Comparison of ENCODE assay signal across 9 cellular contexts in the genomic region with DNA sequence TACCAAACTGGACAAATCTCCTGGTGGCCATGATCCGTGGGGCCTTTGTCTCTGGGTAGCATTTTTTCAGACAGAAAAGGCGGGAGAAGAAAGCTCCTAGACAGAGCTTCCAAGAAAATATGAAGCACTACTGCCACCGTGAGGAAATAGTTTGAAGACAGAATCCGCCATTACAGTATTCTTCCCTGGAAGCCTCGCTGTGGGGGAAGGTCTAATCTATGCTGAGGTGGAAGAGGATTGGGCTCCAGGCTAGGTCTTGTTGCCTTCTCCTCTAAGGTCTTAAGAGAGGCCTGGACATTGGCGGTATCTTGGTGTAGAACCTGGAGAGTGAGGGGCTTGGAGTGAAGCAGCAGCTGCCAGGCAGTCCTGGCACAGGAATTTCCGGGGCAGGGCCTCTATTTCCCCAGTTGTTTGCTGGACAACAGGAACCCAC.
DNase-seq lines count a peak whose midpoint lies in the region; ATAC-seq, FAIRE-seq and TF ChIP-seq lines count a peak whose summit lies in the region.
"Had no signal": no experiment of that assay in that cellular context is flagged by ENCODE, and none has a peak within 500 bp of the region (broad histone marks: within the 10 kb centered on the region; RNA-seq: fewer than 3 reads in every experiment).

No MANE protein-coding gene starts in this region.

- H3K36me3 ChIP-seq in GM23338 (ENCODE audit: insufficient read depth), result peaks cover 19% of the 10 kb centered on the region; the same call in 1 of the 2 replicates

- H4K20me1 ChIP-seq in GM23338 (replicated peaks; ENCODE audit: insufficient read depth), result no peaks in the 10 kb centered on the region

- DNase-seq in Daoy (ENCODE audit: low read depth) (peak; percentile 4), GM23338 (ENCODE audit: low spot score) (peak; percentile 8), mucosa of gallbladder (ENCODE audit: low spot score) (peak; percentile 82), SKM-1 (lab: John Stamatoyannopoulos, UW; ENCODE audit: unreplicated experiment) (no peak), occipital lobe (lab: John Stamatoyannopoulos, UW) (no peak), GM12891 (ENCODE audit: insufficient read length, low spot score) (no peak)
- peak; percentile 67 for DNase-seq in activated T-cell treated with anti-CD3 and anti-CD28 coated beads, Interleukin-2, amount 50 U/mL, for 24 hours
- no peak for DNase-seq in activated naive CD4-positive, alpha-beta T cell treated with anti-CD3 and anti-CD28 coated beads, Interleukin-2, amount 50 U/mL, for 72 hours (ENCODE audit: low spot score in 2 of 2)

- no peak for FAIRE-seq in GM12891 (lab: Jason Lieb, UNC)

- no peak overlapping the region for H3K4me3 Mint-ChIP-seq in GM23338
- H3K4me3 Mint-ChIP-seq in activated T-cell treated with anti-CD3 and anti-CD28 coated beads, Interleukin-2, amount 50 U/mL, for 24 hours, result peak overlapping the region; percentile 77

- peaks cover 4% of the 10 kb centered on the region; the same call in 1 of the 3 replicates for H3K4me1 Mint-ChIP-seq in GM23338
- H3K4me1 Mint-ChIP-seq in activated T-cell treated with anti-CD3 and anti-CD28 coated beads, Interleukin-2, amount 50 U/mL, for 24 hours (ENCODE audit: low read depth), result peaks cover 22% of the 10 kb centered on the region

- H3K9me2 ChIP-seq in GM23338 (ENCODE audit: insufficient read depth), result no peaks in the 10 kb centered on the region

- TF ChIP-seq CTCF in GM23338 (conservative IDR thresholded peaks at IDR 0.05; ENCODE audit: low read depth in 2 of 2), result 0 out of 4 replicates have a peak, but pooled peaks of 1 of the 2 experiments have one; percentile 6

- H3K36me3 Mint-ChIP-seq in GM23338 (ENCODE audit: low read depth), result peaks cover 82% of the 10 kb centered on the region
- H3K36me3 Mint-ChIP-seq in activated T-cell treated with anti-CD3 and anti-CD28 coated beads, Interleukin-2, amount 50 U/mL, for 24 hours (ENCODE audit: low read depth), result peaks cover 22% of the 10 kb centered on the region
- peaks cover 6 to 25% of the 10 kb centered on the region in 2 donors for H3K36me3 Mint-ChIP-seq in activated naive CD4-positive, alpha-beta T cell treated with anti-CD3 and anti-CD28 coated beads, Interleukin-2, amount 50 U/mL, for 72 hours

- H3K27ac Mint-ChIP-seq in GM23338, result no peak overlapping the region
- H3K27ac Mint-ChIP-seq in activated T-cell treated with anti-CD3 and anti-CD28 coated beads, Interleukin-2, amount 50 U/mL, for 24 hours, result peak overlapping the region; percentile 89
- no peak overlapping the region for H3K27ac Mint-ChIP-seq in activated naive CD4-positive, alpha-beta T cell treated with anti-CD3 and anti-CD28 coated beads, Interleukin-2, amount 50 U/mL, for 72 hours

- H3K27ac ChIP-seq in GM23338 (ENCODE audit: low read depth), result no peak overlapping the region

- no peak overlapping the region for H3K4me3 ChIP-seq in GM23338
- H3K4me3 ChIP-seq: body of pancreas had no signal

- no peak overlapping the region for H2AFZ ChIP-seq in GM23338

- no peaks in the 10 kb centered on the region for H3K27me3 ChIP-seq in GM23338 (ENCODE audit: insufficient read depth)
- H3K27me3 ChIP-seq: body of pancreas had no signal

- peaks cover 3% of the 10 kb centered on the region for H3K27me3 Mint-ChIP-seq in GM23338 (ENCODE audit: insufficient read depth, low read depth, poor library complexity)
- H3K27me3 Mint-ChIP-seq in activated T-cell treated with anti-CD3 and anti-CD28 coated beads, Interleukin-2, amount 50 U/mL, for 24 hours, result peaks cover 4% of the 10 kb centered on the region

- H3K4me1 ChIP-seq in GM23338 (ENCODE audit: insufficient read depth), result no peaks in the 10 kb centered on the region
- H3K4me1 ChIP-seq: body of pancreas had no signal

- no peaks in the 10 kb centered on the region for H3F3A ChIP-seq in GM23338 (replicated peaks; ENCODE audit: low read depth)

- ATAC-seq in GM23338, result no peak
- ATAC-seq in activated naive CD4-positive, alpha-beta T cell treated with anti-CD3 and anti-CD28 coated beads, Interleukin-2, amount 50 U/mL, for 72 hours, result no peak
- ATAC-seq: body of pancreas had no signal

- no peaks in the 10 kb centered on the region for H3K79me2 ChIP-seq in GM23338 (replicated peaks; ENCODE audit: insufficient read depth)

- no peak overlapping the region for H3K4me2 ChIP-seq in GM23338

- peaks cover 7% of the 10 kb centered on the region; the same call in 2 of the 3 replicates for H3K9me3 Mint-ChIP-seq in GM23338
- no peaks in the 10 kb centered on the region for H3K9me3 Mint-ChIP-seq in activated T-cell treated with anti-CD3 and anti-CD28 coated beads, Interleukin-2, amount 50 U/mL, for 24 hours
- H3K9me3 Mint-ChIP-seq in activated naive CD4-positive, alpha-beta T cell treated with anti-CD3 and anti-CD28 coated beads, Interleukin-2, amount 50 U/mL, for 72 hours, result no peaks in the 10 kb centered on the region

- no peak for TF ChIP-seq POLR2A in GM12891 (IDR thresholded peaks at IDR 0.05; ENCODE audit: low read depth, low read length)

TF ChIP-seq in GM23338, 12 proteins besides CTCF, POLR2A, EP300 and RAD21:
- no peak for TF ChIP-seq EZH2phosphoT487 (IDR thresholded peaks at IDR 0.05; ENCODE audit: unreplicated experiment)
- no peak for TF ChIP-seq STAT1 (IDR thresholded peaks at IDR 0.05; ENCODE audit: unreplicated experiment)
- TF ChIP-seq, protein P1, sequence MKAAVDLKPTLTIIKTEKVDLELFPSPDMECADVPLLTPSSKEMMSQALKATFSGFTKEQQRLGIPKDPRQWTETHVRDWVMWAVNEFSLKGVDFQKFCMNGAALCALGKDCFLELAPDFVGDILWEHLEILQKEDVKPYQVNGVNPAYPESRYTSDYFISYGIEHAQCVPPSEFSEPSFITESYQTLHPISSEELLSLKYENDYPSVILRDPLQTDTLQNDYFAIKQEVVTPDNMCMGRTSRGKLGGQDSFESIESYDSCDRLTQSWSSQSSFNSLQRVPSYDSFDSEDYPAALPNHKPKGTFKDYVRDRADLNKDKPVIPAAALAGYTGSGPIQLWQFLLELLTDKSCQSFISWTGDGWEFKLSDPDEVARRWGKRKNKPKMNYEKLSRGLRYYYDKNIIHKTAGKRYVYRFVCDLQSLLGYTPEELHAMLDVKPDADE (IDR thresholded peaks at IDR 0.05), result no peak
- TF ChIP-seq POLR2AphosphoS5 (IDR thresholded peaks at IDR 0.05; ENCODE audit: low read depth), result no peak
- TF ChIP-seq EZH2 (IDR thresholded peaks at IDR 0.05; ENCODE audit: low read depth, unreplicated experiment), result no peak
- TF ChIP-seq ZNF331 (CRISPR knock-in tag; IDR thresholded peaks at IDR 0.05; ENCODE audit: low read depth), result no peak
- TF ChIP-seq JUNB (IDR thresholded peaks at IDR 0.05; ENCODE audit: unreplicated experiment), result no peak

TF ChIP-seq in GM12891, 5 proteins besides CTCF, POLR2A, EP300 and RAD21:
- TF ChIP-seq PAX5 (IDR thresholded peaks at IDR 0.05; ENCODE audit: insufficient read depth, low read length, severe bottlenecking) (no peak), POLR2AphosphoS5 (IDR thresholded peaks at IDR 0.05; ENCODE audit: low read depth, low read length) (no peak), POU2F2 (IDR thresholded peaks at IDR 0.05; ENCODE audit: low read depth, low read length) (no peak), TAF1 (IDR thresholded peaks at IDR 0.05; ENCODE audit: low read depth, low read length) (no peak), SPI1 (IDR thresholded peaks at IDR 0.05; ENCODE audit: low read depth, low read length) (no peak)

Comparison
In these comparisons a context has a peak if more than half of its experiments do, and no peak if none do; other contexts are left out.
1. DNase-seq: peak in Daoy (single experiment), GM23338 (single experiment), activated T-cell treated with anti-CD3 and anti-CD28 coated beads, Interleukin-2, amount 50 U/mL, for 24 hours (single experiment) and mucosa of gallbladder (single experiment); none in SKM-1 (single experiment), occipital lobe (single experiment), activated naive CD4-positive, alpha-beta T cell treated with anti-CD3 and anti-CD28 coated beads, Interleukin-2, amount 50 U/mL, for 72 hours (0 of 2) and GM12891 (single experiment).